In the genomic region with DNA sequence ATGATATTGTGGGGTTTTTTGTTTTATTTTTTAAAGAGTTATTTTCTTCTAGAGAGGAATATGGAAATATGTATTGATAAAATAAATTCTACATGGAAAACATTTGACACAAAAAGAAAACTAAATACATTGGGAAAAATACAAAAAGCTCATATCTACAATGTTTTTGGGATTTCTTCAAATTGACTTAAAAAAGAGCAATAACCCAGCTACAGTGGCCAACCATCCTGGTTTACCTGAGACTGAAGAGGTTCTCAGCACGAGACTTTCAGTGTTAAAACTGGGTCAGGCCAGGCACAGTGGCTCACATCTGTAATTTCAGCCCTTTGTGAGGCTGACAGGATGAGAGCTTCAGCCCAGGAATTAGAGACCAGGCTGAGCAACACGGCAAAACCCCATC, we compare ENCODE assay signal across 38 cellular contexts. TPM values are rescaled to one million over a fixed set of nuclear protein-coding genes. Genes with fewer than 3 reads are reported as not detected.
"Had no signal": no experiment of that assay in that cellular context is flagged by ENCODE, and none has a peak within 500 bp of the region (broad histone marks: within the 10 kb centered on the region; RNA-seq: fewer than 3 reads in every experiment).

No MANE protein-coding gene starts in this region.

- H3K4me3 ChIP-seq: MG63 had no signal

- H3K36me3 ChIP-seq: MG63 had no signal

- H3K27me3 ChIP-seq: MG63 had no signal

- DNase-seq: Karpas-422, Kasumi-1, MG63, MM.1S, MV-4-11, NCI-H1048, NCI-H1092, NCI-H1092 treated with DMSO at 0.1 percent for 48 hours, NCI-H1105, NCI-H1105 treated with DMSO at 0.1 percent for 48 hours, NCI-H1417, NCI-H1417 treated with DMSO at 0.1 percent for 48 hours, NCI-H1436, NCI-H1436 treated with DMSO at 0.1 percent for 48 hours, NCI-H146, NCI-H1694, NCI-H1694 treated with DMSO at 0.1 percent for 48 hours, NCI-H187, NCI-H187 treated with DMSO at 0.1 percent for 48 hours, NCI-H1930, NCI-H2029, NCI-H2029 treated with DMSO at 0.1 percent for 48 hours, NCI-H2081, NCI-H2081 treated with DMSO at 0.1 percent for 48 hours, NCI-H2107, NCI-H2171, NCI-H2171 treated with DMSO at 0.1 percent for 48 hours, NCI-H2227 treated with DMSO at 0.1 percent for 48 hours, NCI-H226, NCI-H345, NCI-H446, NCI-H446 treated with DMSO at 0.1 percent for 48 hours, NCI-H510A, NCI-H510A treated with DMSO at 0.1 percent for 48 hours, NCI-H524 had no signal

- H3K9me3 ChIP-seq: MG63 had no signal

RNA-seq across cellular contexts. Expression of a gene that starts 56.7 kb away (rescaled TPM):
- total RNA-seq: LHCN-M2, M059J, MCF 10A had no signal
